8 cellular contexts compared by ENCODE assay signal in the genomic region with DNA sequence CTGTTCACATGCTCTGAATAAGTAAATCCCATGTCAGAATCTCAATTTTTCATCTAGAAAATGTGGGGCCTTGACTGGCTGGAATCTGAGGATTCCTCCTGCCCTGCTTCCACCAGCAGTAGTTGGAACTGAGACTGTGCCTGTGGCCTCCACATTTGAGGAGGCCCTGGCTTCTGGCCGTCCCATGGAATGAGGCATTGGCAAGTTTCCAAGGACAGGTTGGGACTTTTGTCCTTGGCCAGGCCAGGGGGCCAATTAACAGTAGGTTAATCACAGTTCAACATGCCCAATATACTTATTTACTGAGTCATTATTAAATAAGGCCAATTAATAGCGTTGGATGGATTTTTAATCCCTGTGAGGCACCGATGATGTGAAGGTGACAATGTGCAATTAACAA.
"Had no signal": no experiment of that assay in that cellular context is flagged by ENCODE, and none has a peak within 500 bp of the region (broad histone marks: within the 10 kb centered on the region; RNA-seq: fewer than 3 reads in every experiment).

No MANE protein-coding gene starts in this region.

- H3K4me1 ChIP-seq: HAP-1 had no signal

- H3K36me3 ChIP-seq: HAP-1 had no signal

- H3K27ac ChIP-seq: GM23248, HL-60 had no signal

- DNase-seq: GM23248, GOT3, H7, HFFc6, IMR-90 had no signal

- H3K9ac ChIP-seq: GM23248 had no signal

- ATAC-seq: HCT116 had no signal

- H3K9me3 ChIP-seq: HAP-1 had no signal

- H3K4me3 ChIP-seq: GM23248, HAP-1 had no signal

- H2AFZ ChIP-seq: GM23248 had no signal
